Comparison of ENCODE assay signal across 1 cellular context in genomic region chr17:50297407-50297865, GRCh38.
TF ChIP-seq lines count a peak whose summit lies in the region.

No MANE protein-coding gene starts in this region.

TF ChIP-seq in H1, 55 proteins besides CTCF, POLR2A, EP300 and RAD21 (continued from another document):
- no peak for TF ChIP-seq EZH2 (IDR thresholded peaks at IDR 0.05; ENCODE audit: low read depth, low read length, severe bottlenecking)
- 0 out of 2 replicates have a peak, but pooled peaks have one; percentile 29 for TF ChIP-seq EGR1 (IDR thresholded peaks at IDR 0.05; ENCODE audit: borderline replicate concordance, low read depth, low read length)
- TF ChIP-seq CBX5 (IDR thresholded peaks at IDR 0.05; ENCODE audit: low read depth, low read length) = no peak
- TF ChIP-seq BRCA1 (IDR thresholded peaks at IDR 0.05; ENCODE audit: low read depth, low read length) = no peak
- no peak for TF ChIP-seq SP1 (IDR thresholded peaks at IDR 0.05; ENCODE audit: low read depth, low read length)
- no peak for TF ChIP-seq JUND (IDR thresholded peaks at IDR 0.05; ENCODE audit: low read length)
- TF ChIP-seq BACH1 (IDR thresholded peaks at IDR 0.05; ENCODE audit: low read length) = no peak
- TF ChIP-seq SAP30 (IDR thresholded peaks at IDR 0.05; ENCODE audit: insufficient read depth, insufficient replicate concordance, low read length) = no peak
- TF ChIP-seq ASH2L (IDR thresholded peaks at IDR 0.05; ENCODE audit: low read length) = no peak
- no peak for TF ChIP-seq CREB1 (IDR thresholded peaks at IDR 0.05)
- no peak for TF ChIP-seq POU5F1 (IDR thresholded peaks at IDR 0.05; ENCODE audit: low read depth, low read length)
- no peak for TF ChIP-seq HDAC6 (IDR thresholded peaks at IDR 0.05; ENCODE audit: low read depth, low read length)
- no peak for TF ChIP-seq POLR2AphosphoS5 (IDR thresholded peaks at IDR 0.05; ENCODE audit: low read depth, low read length)
- no peak for TF ChIP-seq MAFK (IDR thresholded peaks at IDR 0.05; ENCODE audit: low read depth, low read length)
- TF ChIP-seq CHD7 (IDR thresholded peaks at IDR 0.05; ENCODE audit: insufficient replicate concordance, low read length) = no peak
- TF ChIP-seq HDAC2 (IDR thresholded peaks at IDR 0.05; ENCODE audit: borderline replicate concordance in 1 of 2, low read depth in 2 of 2, low read length in 2 of 2) = 0 out of 4 replicates have a peak, but pooled peaks have one; percentile 42 to 67
- no peak for TF ChIP-seq CTBP2 (IDR thresholded peaks at IDR 0.05; ENCODE audit: borderline replicate concordance, insufficient read depth, insufficient read length, low read length)
- TF ChIP-seq YY1 (IDR thresholded peaks at IDR 0.05; ENCODE audit: low read depth, low read length) = no peak
- no peak for TF ChIP-seq ZNF274 (IDR thresholded peaks at IDR 0.05; ENCODE audit: borderline replicate concordance, extremely low read depth, low read length)
- TF ChIP-seq SIN3A (conservative IDR thresholded peaks at IDR 0.05 in 1 of 2, IDR thresholded peaks at IDR 0.05 in 1 of 2; ENCODE audit: low read depth in 1 of 2, low read length in 2 of 2) = peak in 1 of 2 experiments; percentile 81; a peak in 2 of 4 replicates
- no peak for TF ChIP-seq SIRT6 (IDR thresholded peaks at IDR 0.05; ENCODE audit: low read length)
- no peak for TF ChIP-seq RNF2 (IDR thresholded peaks at IDR 0.05; ENCODE audit: borderline replicate concordance, low read depth, low read length, missing control alignments, poor library complexity, severe bottlenecking)
- TF ChIP-seq RBBP5 (IDR thresholded peaks at IDR 0.05; ENCODE audit: borderline replicate concordance, low read depth, low read length) = no peak
- no peak for TF ChIP-seq ATF3 (IDR thresholded peaks at IDR 0.05; ENCODE audit: insufficient read depth, low read depth, low read length)
- TF ChIP-seq TEAD4 (IDR thresholded peaks at IDR 0.05; ENCODE audit: low read depth, low read length) = no peak
- no peak for TF ChIP-seq ATF2 (IDR thresholded peaks at IDR 0.05; ENCODE audit: low read length)
